Comparison of ENCODE assay signal across 27 cellular contexts in genomic region chr21:44275041-44275440, GRCh38. TPM values are rescaled to one million over a fixed set of nuclear protein-coding genes. Genes with fewer than 3 reads are reported as not detected.
DNase-seq lines count a peak whose midpoint lies in the region; ATAC-seq, FAIRE-seq and TF ChIP-seq lines count a peak whose summit lies in the region.
"Had no signal": no experiment of that assay in that cellular context is flagged by ENCODE, and none has a peak within 500 bp of the region (broad histone marks: within the 10 kb centered on the region; RNA-seq: fewer than 3 reads in every experiment).

No MANE protein-coding gene starts in this region.

- H3K4me1 ChIP-seq in colonic mucosa, result no peaks in the 10 kb centered on the region
- no peaks in the 10 kb centered on the region for H3K4me1 ChIP-seq in small intestine (ENCODE audit: control insufficient read depth in 2 of 2, insufficient read depth in 1 of 2, low read depth in 1 of 2, low read length in 1 of 2)

- DNase-seq in NCI-H2107 treated with DMSO at 0.1 percent for 48 hours (lab: John Stamatoyannopoulos, UW; ENCODE audit: unreplicated experiment) (peak; percentile 16), NCI-H2107 (lab: John Stamatoyannopoulos, UW) (no peak), NCI-H2171 (lab: John Stamatoyannopoulos, UW) (peak; percentile 56), colonic mucosa (peak; percentile 22), small intestine (peak; percentile 25), GM10266 (ENCODE audit: extremely low spot score) (no peak)
- DNase-seq: CD8-positive, alpha-beta memory T cell; EL; H7; HFFc6; MG63; NCI-H1417; NCI-H187 treated with DMSO at 0.1 percent for 48 hours; NCI-H2227 treated with DMSO at 0.1 percent for 48 hours; NCI-H524; OCI-M1 had no signal

- H3K9me3 ChIP-seq in colonic mucosa (no peaks in the 10 kb centered on the region), small intestine (ENCODE audit: control insufficient read depth, low read depth) (no peaks in the 10 kb centered on the region)

- no peak overlapping the region for H3K27ac ChIP-seq in colonic mucosa
- H3K27ac ChIP-seq in small intestine (ENCODE audit: low read depth in 1 of 2, low read length in 1 of 2), result no peak overlapping the region
- H3K27ac ChIP-seq: C4-2B, HL-60 had no signal

- no peaks in the 10 kb centered on the region for H3K27me3 ChIP-seq in colonic mucosa
- H3K27me3 ChIP-seq in small intestine (ENCODE audit: control insufficient read depth in 2 of 2, insufficient read depth in 2 of 2, low read length in 2 of 2), result no peaks in the 10 kb centered on the region

- TF ChIP-seq CTCF in colonic mucosa (IDR thresholded peaks at IDR 0.05) (no peak), GM10266 (IDR thresholded peaks at IDR 0.05; ENCODE audit: control insufficient read depth, insufficient read depth, low read depth, missing control alignments) (no peak)

- ATAC-seq in HG03039 (IDR thresholded peaks at IDR 0.05; ENCODE audit: unreplicated experiment), result no peak
- no peak for ATAC-seq in HG03378 (IDR thresholded peaks at IDR 0.05; ENCODE audit: unreplicated experiment)
- ATAC-seq: HepG2, K562, Right ventricle myocardium inferior had no signal

- H3K36me3 ChIP-seq in colonic mucosa (no peaks in the 10 kb centered on the region), small intestine (ENCODE audit: control insufficient read depth in 2 of 2, insufficient read depth in 2 of 2, low read length in 2 of 2) (no peaks in the 10 kb centered on the region)
- H3K36me3 ChIP-seq: MG63 had no signal

- FAIRE-seq in small intestine (lab: Jason Lieb, UNC), result no peak
- FAIRE-seq: A204.1, HepG2, K562, RCC 7860 had no signal

- WGBS in small intestine, 3 donors, result 8 to 51% (median 31%) methylated on average over 5 of the region's 5 CpGs

- H3K9ac ChIP-seq in colonic mucosa (ENCODE audit: low read depth in 2 of 2, low read length in 2 of 2), result no peak overlapping the region

- H3K4me3 ChIP-seq in colonic mucosa (no peak overlapping the region), small intestine (ENCODE audit: low read depth in 1 of 2, low read length in 2 of 2) (no peak overlapping the region)
- H3K4me3 ChIP-seq: K562, MG63 had no signal

- intact Hi-C loops in colonic mucosa (cut with DNase I), result no loop called here

RNA-seq across cellular contexts. Expression of gene AIRE, which starts 10.6 kb away (rescaled TPM):
- total RNA-seq in colonic mucosa, result under 1 TPM in 1 of 2 donors, not detected in 1; 0.11 TPM
- polyA plus RNA-seq in small intestine, result under 1 TPM in 1 of 3 donors, not detected in 2; 0.06 TPM
- total RNA-seq: CD8-positive, alpha-beta memory T cell; HepG2; HT-29; K562; LHCN-M2; Right ventricle myocardium inferior had no signal
- polyA plus RNA-seq: HepG2 had no signal

RNA-seq across cellular contexts. Expression of gene DNMT3L, which starts 13.3 kb away (rescaled TPM):
- not detected for total RNA-seq in colonic mucosa
- polyA plus RNA-seq in small intestine, result not detected
- total RNA-seq: CD8-positive, alpha-beta memory T cell; HFFc6; HT-29; K562; LHCN-M2; Right ventricle myocardium inferior had no signal
- polyA plus RNA-seq: CD8-positive, alpha-beta memory T cell had no signal

RNA-seq across cellular contexts. Expression of gene PFKL, which starts 24.8 kb away (rescaled TPM):
- 100 to 1,000 TPM; 300 to 332 TPM for total RNA-seq in colonic mucosa
- polyA plus RNA-seq in small intestine, result 100 to 1,000 TPM; 138 to 281 (median 251) TPM

RNA-seq across cellular contexts. Expression of gene ICOSLG, which starts 34.3 kb away (rescaled TPM):
- 1 to 10 TPM; 4.0 to 4.9 TPM for total RNA-seq in colonic mucosa
- polyA plus RNA-seq in small intestine, result 1 to 10 TPM in 2 of 3 donors, under 1 TPM in 1; 0.89 to 3.2 (median 2.5) TPM

Comparison
In these comparisons a context has a peak if more than half of its experiments do, and no peak if none do; other contexts are left out.
1. DNase-seq: peak in NCI-H2107 treated with DMSO at 0.1 percent for 48 hours (single experiment), NCI-H2171 (single experiment), colonic mucosa (single experiment) and small intestine (single experiment); none in NCI-H2107 (single experiment) and GM10266 (single experiment).